ENCODE assay signal across 8 cellular contexts in genomic region chr17:17041018-17041521, GRCh38. TPM values are rescaled to one million over a fixed set of nuclear protein-coding genes. Genes with fewer than 3 reads are reported as not detected.
A peak's percentile ranks its signal among the peaks of the same experiment; 100 is the strongest.
DNase-seq lines count a peak whose midpoint lies in the region; ATAC-seq and TF ChIP-seq lines count a peak whose summit lies in the region.

No MANE protein-coding gene starts in this region.

- peak overlapping the region; percentile 80 for H3K4me3 Mint-ChIP-seq in activated CD4-positive, alpha-beta T cell treated with anti-CD3 and anti-CD28 coated beads, Interleukin-2, amount 10 ng/mL, durations not matched to agents 24 days and 14 days

- H3K9me3 ChIP-seq in Panc1 (ENCODE audit: control insufficient read depth, insufficient read depth, low read depth, low read length) (no peaks in the 10 kb centered on the region), HAP-1 (peaks cover 2% of the 10 kb centered on the region; the same call in 1 of the 2 replicates)

- H3K27ac Mint-ChIP-seq in activated CD4-positive, alpha-beta T cell treated with anti-CD3 and anti-CD28 coated beads, Interleukin-2, amount 10 ng/mL, durations not matched to agents 24 days and 14 days = no peak overlapping the region

- peaks cover 35% of the 10 kb centered on the region for H3K4me1 Mint-ChIP-seq in activated CD4-positive, alpha-beta T cell treated with anti-CD3 and anti-CD28 coated beads, Interleukin-2, amount 10 ng/mL, durations not matched to agents 24 days and 14 days

- H3K36me3 Mint-ChIP-seq in activated CD4-positive, alpha-beta T cell treated with anti-CD3 and anti-CD28 coated beads, Interleukin-2, amount 10 ng/mL, durations not matched to agents 24 days and 14 days (ENCODE audit: low read depth) = peaks cover 1% of the 10 kb centered on the region

- POLR2A ChIA-PET in Panc1 (lab: Charles Lee) = no interaction called here

- H3K36me3 ChIP-seq in Panc1 (ENCODE audit: control insufficient read depth, insufficient read depth, low read length) (no peaks in the 10 kb centered on the region; the same call in 1 of the 2 replicates), HAP-1 (replicated peaks) (no peaks in the 10 kb centered on the region)

- in situ Hi-C loops in Panc1 (cut with HindIII; ENCODE audit: low pct_unique_long_range_greater_than_20kb, low sequenced_read_pairs) = no loop called here
- in situ Hi-C loops in HAP-1 (cut with MboI; ENCODE audit: low sequenced_read_pairs) = no loop called here

- ATAC-seq in Panc1 (no peak; the same call in 1 of the 2 replicates), HG03159 (IDR thresholded peaks at IDR 0.05; ENCODE audit: unreplicated experiment) (no peak)

- BruUV-seq in Panc1 (replicated peaks; lab: Mats Ljungman, UMichigan) = no TSS peak

- no peak for TF ChIP-seq CTCF in Panc1 (IDR thresholded peaks at IDR 0.05)

- intact Hi-C loops in activated CD4-positive, alpha-beta T cell treated with anti-CD3 and anti-CD28 coated beads, Interleukin-2, amount 10 ng/mL, durations not matched to agents 24 days and 14 days (cut with micrococcal nuclease) = loop anchor here (5.0 kb wide), 1 partner anchor 76 kb away; no protein-coding TSS in a partner anchor
- intact Hi-C loops in Panc1 (cut with micrococcal nuclease; ENCODE audit: unreplicated experiment) = no loop called here

- H3K27me3 ChIP-seq in Panc1 (ENCODE audit: control insufficient read depth, insufficient read depth, low read length) = no peaks in the 10 kb centered on the region
- no peaks in the 10 kb centered on the region for H3K27me3 ChIP-seq in HAP-1 (ENCODE audit: low read depth)

- DNase-seq in activated CD4-positive, alpha-beta T cell treated with anti-CD3 and anti-CD28 coated beads, Interleukin-2, amount 10 ng/mL, durations not matched to agents 24 days and 14 days = no peak
- DNase-seq in activated CD4-positive, alpha-beta T cell treated with anti-CD3 and anti-CD28 coated beads for 1 hour = no peak
- DNase-seq in Panc1 (ENCODE audit: low read depth, low spot score) = no peak
- no peak for DNase-seq in epithelial cell of prostate (ENCODE audit: low read depth, low spot score)
- DNase-seq in nucleus accumbens (lab: John Stamatoyannopoulos, UW) = peak in 30 of 56 donors; percentile 25 to 78 (median 48)
- no peak for DNase-seq in HAP-1 (ENCODE audit: low spot score in 2 of 2)
- no peak for DNase-seq in globus pallidus (ENCODE audit: low spot score)

- no peaks in the 10 kb centered on the region for H3K27me3 Mint-ChIP-seq in activated CD4-positive, alpha-beta T cell treated with anti-CD3 and anti-CD28 coated beads, Interleukin-2, amount 10 ng/mL, durations not matched to agents 24 days and 14 days

- H3K4me3 ChIP-seq in Panc1 (ENCODE audit: low read depth in 2 of 2, low read length in 2 of 2) = peak overlapping the region; percentile 47 to 73; a peak in 3 of 4 replicates
- H3K4me3 ChIP-seq in HAP-1 = no peak overlapping the region

- H3K9me3 Mint-ChIP-seq in activated CD4-positive, alpha-beta T cell treated with anti-CD3 and anti-CD28 coated beads, Interleukin-2, amount 10 ng/mL, durations not matched to agents 24 days and 14 days = no peaks in the 10 kb centered on the region

- H3K27ac ChIP-seq in Panc1 (ENCODE audit: low read length) (peak overlapping the region; percentile 78), epithelial cell of prostate (peak overlapping the region; percentile 91)

- CTCF ChIA-PET in Panc1 (lab: Charles Lee) = no interaction called here

- H3K4me1 ChIP-seq in Panc1 (ENCODE audit: control insufficient read depth, insufficient read depth, low read length) (peaks cover 23% of the 10 kb centered on the region), HAP-1 (peaks cover 22% of the 10 kb centered on the region)

RNA-seq across cellular contexts. Expression of gene MPRIP, which starts 1.2 kb away (rescaled TPM):
- total RNA-seq in activated CD4-positive, alpha-beta T cell treated with anti-CD3 and anti-CD28 coated beads, Interleukin-2, amount 10 ng/mL, durations not matched to agents 24 days and 14 days = 155 and 161 TPM in 2 replicates
- 155 TPM for total RNA-seq in Panc1 (2021; ENCODE audit: unreplicated experiment)
- 100 TPM for polyA plus RNA-seq in Panc1 (2012; ENCODE audit: insufficient read length)

Comparison
In these comparisons a context has a peak if more than half of its experiments do, and no peak if none do; other contexts are left out.
1. DNase-seq: peak in nucleus accumbens (30 of 56); none in activated CD4-positive, alpha-beta T cell treated with anti-CD3 and anti-CD28 coated beads, Interleukin-2, amount 10 ng/mL, durations not matched to agents 24 days and 14 days (single experiment), activated CD4-positive, alpha-beta T cell treated with anti-CD3 and anti-CD28 coated beads for 1 hour (single experiment), Panc1 (single experiment), epithelial cell of prostate (single experiment), HAP-1 (0 of 2) and globus pallidus (single experiment).